In the genomic region with DNA sequence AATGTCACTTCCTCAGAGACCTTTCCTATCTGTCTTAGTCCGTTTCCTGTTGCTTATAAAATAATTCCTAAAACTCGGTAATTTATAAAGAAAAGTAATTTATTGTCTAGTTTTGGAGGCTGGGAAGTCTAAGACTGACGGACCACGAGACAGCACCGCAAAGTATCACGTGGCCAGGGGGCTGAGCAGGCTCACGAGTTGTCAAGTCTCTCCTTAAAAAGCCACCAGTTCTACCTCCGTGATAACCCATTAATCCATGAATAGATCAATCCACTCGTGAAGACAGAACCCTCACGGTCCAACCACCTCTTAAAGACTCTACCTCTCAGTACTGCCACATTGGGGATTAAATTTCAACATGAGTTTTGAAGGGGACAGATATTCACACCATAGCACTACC, we compare ENCODE assay signal across 1 cellular context.
TF ChIP-seq lines count a peak whose summit lies in the region.

No MANE protein-coding gene starts in this region.

TF ChIP-seq in K562, 482 proteins besides CTCF, POLR2A, EP300 and RAD21 (continues in another document):
- TF ChIP-seq GTF2F1 (IDR thresholded peaks at IDR 0.05; ENCODE audit: low read depth, low read length) (no peak), MYC (IDR thresholded peaks at IDR 0.05; ENCODE audit: low read depth, low read length) (peak; percentile 81), MYC (CRISPR knock-in tag; IDR thresholded peaks at IDR 0.05; ENCODE audit: borderline replicate concordance, low read depth) (no peak), ARID4B (CRISPR knock-in tag; IDR thresholded peaks at IDR 0.05) (0 out of 2 replicates have a peak, but pooled peaks have one; percentile 2), TBL1XR1 (IDR thresholded peaks at IDR 0.05; ENCODE audit: low read length in 2 of 2) (no peak), SIN3A (IDR thresholded peaks at IDR 0.05; ENCODE audit: borderline replicate concordance in 2 of 2, control insufficient read depth in 1 of 2, low read depth in 2 of 2, low read length in 2 of 2) (peak in 1 of 2 experiments; percentile 90; a peak in 2 of 4 replicates), MXI1 (IDR thresholded peaks at IDR 0.05; ENCODE audit: low read depth, low read length) (peak; percentile 83), HMGN3 (IDR thresholded peaks at IDR 0.05; ENCODE audit: borderline replicate concordance, extremely low read depth, insufficient read length, low read depth, low read length) (no peak), BCL6 (CRISPR knock-in tag; IDR thresholded peaks at IDR 0.05) (no peak), E2F6 (IDR thresholded peaks at IDR 0.05; ENCODE audit: borderline replicate concordance in 1 of 2, extremely low read depth in 1 of 2, insufficient read depth in 1 of 2, insufficient read length in 1 of 2, low read depth in 1 of 2, low read length in 1 of 2, poor library complexity in 1 of 2, severe bottlenecking in 1 of 2) (peak in 1 of 2 experiments; percentile 57), NBN (IDR thresholded peaks at IDR 0.05; ENCODE audit: low read depth) (no peak), KLF6 (CRISPR knock-in tag; IDR thresholded peaks at IDR 0.05; ENCODE audit: borderline replicate concordance) (no peak), WHSC1 (IDR thresholded peaks at IDR 0.05; ENCODE audit: low read length) (no peak), NFYB (IDR thresholded peaks at IDR 0.05; ENCODE audit: extremely low read depth, insufficient read length) (no peak), USF1 (CRISPR knock-in tag; IDR thresholded peaks at IDR 0.05) (peak; percentile 86), ZBTB11 (CRISPR knock-in tag; IDR thresholded peaks at IDR 0.05) (peak in 1 of 3 experiments; percentile 61; a peak in 2 of 6 replicates), DIDO1 (tag; IDR thresholded peaks at IDR 0.05; ENCODE audit: low read depth) (no peak), EP400 (IDR thresholded peaks at IDR 0.05) (peak; percentile 45), MNT (conservative IDR thresholded peaks at IDR 0.05) (peak; percentile 83 to 88), ERF (CRISPR knock-in tag; IDR thresholded peaks at IDR 0.05) (no peak), RAD51 (IDR thresholded peaks at IDR 0.05; ENCODE audit: borderline replicate concordance, low read depth) (peak; percentile 81)
- TF ChIP-seq, protein P1, sequence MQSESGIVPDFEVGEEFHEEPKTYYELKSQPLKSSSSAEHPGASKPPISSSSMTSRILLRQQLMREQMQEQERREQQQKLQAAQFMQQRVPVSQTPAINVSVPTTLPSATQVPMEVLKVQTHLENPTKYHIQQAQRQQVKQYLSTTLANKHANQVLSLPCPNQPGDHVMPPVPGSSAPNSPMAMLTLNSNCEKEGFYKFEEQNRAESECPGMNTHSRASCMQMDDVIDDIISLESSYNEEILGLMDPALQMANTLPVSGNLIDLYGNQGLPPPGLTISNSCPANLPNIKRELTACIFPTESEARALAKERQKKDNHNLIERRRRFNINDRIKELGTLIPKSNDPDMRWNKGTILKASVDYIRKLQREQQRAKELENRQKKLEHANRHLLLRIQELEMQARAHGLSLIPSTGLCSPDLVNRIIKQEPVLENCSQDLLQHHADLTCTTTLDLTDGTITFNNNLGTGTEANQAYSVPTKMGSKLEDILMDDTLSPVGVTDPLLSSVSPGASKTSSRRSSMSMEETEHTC (IDR thresholded peaks at IDR 0.05): 0 out of 2 replicates have a peak, but pooled peaks have one; percentile 75
- TF ChIP-seq, protein P2, sequence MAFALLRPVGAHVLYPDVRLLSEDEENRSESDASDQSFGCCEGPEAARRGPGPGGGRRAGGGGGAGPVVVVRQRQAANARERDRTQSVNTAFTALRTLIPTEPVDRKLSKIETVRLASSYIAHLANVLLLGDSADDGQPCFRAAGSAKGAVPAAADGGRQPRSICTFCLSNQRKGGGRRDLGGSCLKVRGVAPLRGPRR (CRISPR knock-in tag; IDR thresholded peaks at IDR 0.05): no peak
- TF ChIP-seq, protein P3, sequence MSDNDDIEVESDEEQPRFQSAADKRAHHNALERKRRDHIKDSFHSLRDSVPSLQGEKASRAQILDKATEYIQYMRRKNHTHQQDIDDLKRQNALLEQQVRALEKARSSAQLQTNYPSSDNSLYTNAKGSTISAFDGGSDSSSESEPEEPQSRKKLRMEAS (CRISPR knock-in tag; IDR thresholded peaks at IDR 0.05): peak; percentile 67
- TF ChIP-seq, protein P4, sequence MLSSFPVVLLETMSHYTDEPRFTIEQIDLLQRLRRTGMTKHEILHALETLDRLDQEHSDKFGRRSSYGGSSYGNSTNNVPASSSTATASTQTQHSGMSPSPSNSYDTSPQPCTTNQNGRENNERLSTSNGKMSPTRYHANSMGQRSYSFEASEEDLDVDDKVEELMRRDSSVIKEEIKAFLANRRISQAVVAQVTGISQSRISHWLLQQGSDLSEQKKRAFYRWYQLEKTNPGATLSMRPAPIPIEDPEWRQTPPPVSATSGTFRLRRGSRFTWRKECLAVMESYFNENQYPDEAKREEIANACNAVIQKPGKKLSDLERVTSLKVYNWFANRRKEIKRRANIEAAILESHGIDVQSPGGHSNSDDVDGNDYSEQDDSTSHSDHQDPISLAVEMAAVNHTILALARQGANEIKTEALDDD (IDR thresholded peaks at IDR 0.05): peak; percentile 36; the same call in 1 of the 2 replicates
